Comparison of ENCODE assay signal across 15 cellular contexts in the genomic region with DNA sequence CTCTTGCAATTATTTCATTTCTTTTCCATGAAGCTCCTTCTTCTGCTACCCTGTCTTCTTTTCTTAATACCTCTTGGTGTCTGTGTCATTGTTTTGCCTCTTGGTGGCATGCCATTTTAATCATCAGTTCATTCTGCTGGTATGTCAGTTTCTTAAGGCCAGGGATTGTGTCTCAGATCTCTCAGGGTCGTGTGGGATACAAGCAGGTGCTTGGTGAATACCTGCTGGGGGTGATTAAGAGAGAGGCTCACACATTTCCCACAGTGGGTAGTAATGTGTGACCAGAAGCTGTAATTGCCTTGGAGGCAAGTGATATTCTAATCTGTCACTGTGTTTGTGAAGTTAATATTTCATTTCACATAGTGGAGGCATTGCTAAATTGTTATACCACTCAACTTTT.
DNase-seq lines count a peak whose midpoint lies in the region; ATAC-seq and TF ChIP-seq lines count a peak whose summit lies in the region.
"Had no signal": no experiment of that assay in that cellular context is flagged by ENCODE, and none has a peak within 500 bp of the region (broad histone marks: within the 10 kb centered on the region; RNA-seq: fewer than 3 reads in every experiment).

No MANE protein-coding gene starts in this region.

- peaks cover 10% of the 10 kb centered on the region for H3K4me1 ChIP-seq in BE2C
- H3K4me1 ChIP-seq: A549, BLaER1 had no signal

- H3K36me3 ChIP-seq in kidney epithelial cell (ENCODE audit: control insufficient read depth, insufficient read depth, low read length) = no peaks in the 10 kb centered on the region
- H3K36me3 ChIP-seq in BE2C = no peaks in the 10 kb centered on the region
- H3K36me3 ChIP-seq: BLaER1 had no signal

- ATAC-seq in HG03432 (IDR thresholded peaks at IDR 0.05; ENCODE audit: unreplicated experiment) = no peak
- ATAC-seq: A549, K562 had no signal

- H3K9me3 ChIP-seq in BE2C = no peaks in the 10 kb centered on the region
- H3K9me3 ChIP-seq: A549, BLaER1 had no signal

- H3K27me3 ChIP-seq in kidney epithelial cell (ENCODE audit: control insufficient read depth, insufficient read depth, low read length) (no peaks in the 10 kb centered on the region), BE2C (no peaks in the 10 kb centered on the region)
- H3K27me3 ChIP-seq: BLaER1 had no signal

- DNase-seq in NCI-H1417 (lab: John Stamatoyannopoulos, UW) = peak in 2 of 3 experiments; percentile 32 to 64
- DNase-seq in NCI-H1417 treated with DMSO at 0.1 percent for 48 hours (lab: John Stamatoyannopoulos, UW) = no peak
- peak; percentile 80 for DNase-seq in NCI-H146 (lab: John Stamatoyannopoulos, UW)
- DNase-seq in kidney epithelial cell (ENCODE audit: low read depth) = peak; percentile 21
- no peak for DNase-seq in GM19240 (ENCODE audit: insufficient read length, low spot score)
- no peak for DNase-seq in BE2C
- DNase-seq: AML-193; CD4-positive, alpha-beta memory T cell; GM23248; HCEC 1CT; IMR-90 had no signal

- H3K4me3 ChIP-seq in kidney epithelial cell (ENCODE audit: low read depth, low read length) = no peak overlapping the region
- H3K4me3 ChIP-seq in BE2C (ENCODE audit: low read depth, low read length) = no peak overlapping the region
- H3K4me3 ChIP-seq: A549, BLaER1, GM23248, K562 had no signal

- TF ChIP-seq CTCF in kidney epithelial cell (IDR thresholded peaks at IDR 0.05; ENCODE audit: insufficient read depth, low read length, poor library complexity, severe bottlenecking) (no peak), BE2C (IDR thresholded peaks at IDR 0.05; ENCODE audit: low read depth, low read length) (no peak)

Comparison
In these comparisons a context has a peak if more than half of its experiments do, and no peak if none do; other contexts are left out.
1. DNase-seq: peak in NCI-H1417 (2 of 3), NCI-H146 (single experiment) and kidney epithelial cell (single experiment); none in NCI-H1417 treated with DMSO at 0.1 percent for 48 hours (single experiment), GM19240 (single experiment) and BE2C (single experiment).